25 cellular contexts compared by ENCODE assay signal in genomic region chr20:54865273-54865672, GRCh38.
"Had no signal": no experiment of that assay in that cellular context is flagged by ENCODE, and none has a peak within 500 bp of the region (broad histone marks: within the 10 kb centered on the region; RNA-seq: fewer than 3 reads in every experiment).

No MANE protein-coding gene starts in this region.

- H3K27ac ChIP-seq: colonic mucosa, epithelial cell of prostate, esophagus squamous epithelium, gastrocnemius medialis, heart right ventricle, left lung, lower lobe of right lung had no signal

- ATAC-seq: effector memory CD8-positive, alpha-beta T cell; esophagus mucosa; gastrocnemius medialis; heart right ventricle; left cardiac atrium; left lung; left ventricle myocardium superior; lower lobe of right lung; mucosa of descending colon had no signal

- H3K4me3 ChIP-seq: colonic mucosa, esophagus squamous epithelium, gastrocnemius medialis, heart right ventricle, left lung, lower lobe of right lung, mucosa of descending colon had no signal

- H3K27me3 ChIP-seq: colonic mucosa, esophagus squamous epithelium, gastrocnemius medialis, left lung had no signal

- H3K36me3 ChIP-seq: colonic mucosa, esophagus squamous epithelium, gastrocnemius medialis, heart right ventricle, left lung, lower lobe of right lung had no signal

- H3K4me1 ChIP-seq: colonic mucosa, esophagus squamous epithelium, gastrocnemius medialis, heart right ventricle, left lung, lower lobe of right lung had no signal

- H3K9me3 ChIP-seq: colonic mucosa, esophagus squamous epithelium, gastrocnemius medialis, left lung, lower lobe of right lung, mucosa of descending colon had no signal

- DNase-seq: colonic mucosa; cortex of kidney; effector CD8-positive, alpha-beta T cell; effector memory CD8-positive, alpha-beta T cell; endodermal cell; erythroblast; esophagus squamous epithelium; foreskin fibroblast; foreskin melanocyte; gastrocnemius medialis; glutamatergic neuron; head of caudate nucleus; heart right ventricle; hippocampal formation; left cardiac atrium; left lung; left ventricle myocardium superior; lower lobe of right lung; mesenchymal stem cell; mucosa of descending colon had no signal

- FAIRE-seq: endometrium, islet of Langerhans, keratinocyte had no signal
